In genomic region chr3:107247116-107247515, GRCh38 we compare ENCODE assay signal across 10 cellular contexts.
"Had no signal": no experiment of that assay in that cellular context is flagged by ENCODE, and none has a peak within 500 bp of the region (broad histone marks: within the 10 kb centered on the region; RNA-seq: fewer than 3 reads in every experiment).

No MANE protein-coding gene starts in this region.

- H3K9ac ChIP-seq: GM23248 had no signal

- H3K27ac ChIP-seq: GM23248 had no signal

- FAIRE-seq: H1 had no signal

- H3K9me3 Mint-ChIP-seq: GM23338, H9, HFFc6 had no signal

- H3K4me3 Mint-ChIP-seq: GM23338, H9, HFFc6 had no signal

- H3K4me1 Mint-ChIP-seq: GM23338 had no signal

- H3K36me3 ChIP-seq: HAP-1 had no signal

- H3K4me3 ChIP-seq: GM23248, GM23338, HAP-1 had no signal

- ATAC-seq: GM23338, HCT116 had no signal

- H3K9me3 ChIP-seq: HAP-1 had no signal

- H3K27ac Mint-ChIP-seq: HFFc6 had no signal

- H2AFZ ChIP-seq: GM23248, GM23338 had no signal

- DNase-seq: GM23248, GOT3, H7, H9, HCEC 1CT, HFFc6 had no signal

- H3K4me2 ChIP-seq: GM23338 had no signal
